Comparison of ENCODE assay signal across 17 cellular contexts in genomic region chr6:159108438-159108985, GRCh38.
DNase-seq lines count a peak whose midpoint lies in the region; ATAC-seq, FAIRE-seq and TF ChIP-seq lines count a peak whose summit lies in the region.
"Had no signal": no experiment of that assay in that cellular context is flagged by ENCODE, and none has a peak within 500 bp of the region (broad histone marks: within the 10 kb centered on the region; RNA-seq: fewer than 3 reads in every experiment).

No MANE protein-coding gene starts in this region.

- 28% methylated on average over 10 of the region's 10 CpGs for WGBS in K562 (ENCODE audit: insufficient coverage, low coverage, missing lambda C conversion rate)
- WGBS in right cardiac atrium, result 73% methylated on average over 10 of the region's 10 CpGs

- H3K36me3 Mint-ChIP-seq in activated CD4-positive, alpha-beta T cell treated with anti-CD3 and anti-CD28 coated beads, Interleukin-2, amount 10 ng/mL, durations not matched to agents 24 days and 14 days (ENCODE audit: low read depth), result no peaks in the 10 kb centered on the region
- no peaks in the 10 kb centered on the region for H3K36me3 Mint-ChIP-seq in natural killer cell treated with Interleukin-12 subunit alpha and Interleukin-12 subunit beta and Interleukin-15 and Interleukin-18, amount 100 ng/mL, for 72 hours

- DNase-seq in activated CD4-positive, alpha-beta T cell treated with anti-CD3 and anti-CD28 coated beads, Interleukin-2, amount 10 ng/mL, durations not matched to agents 24 days and 14 days, result no peak
- no peak for DNase-seq in activated CD4-positive, alpha-beta T cell treated with anti-CD3 and anti-CD28 coated beads, Interleukin-2, amount 50 U/mL, for 1 hour
- DNase-seq in K562 (ENCODE audit: extremely low read depth in 1 of 4, low spot score in 3 of 4) (no peak), right cardiac atrium (no peak)
- DNase-seq in natural killer cell treated with Interleukin-12 subunit alpha and Interleukin-12 subunit beta and Interleukin-15 and Interleukin-18, amount 100 ng/mL, for 72 hours (ENCODE audit: low spot score), result peak; percentile 15
- DNase-seq: GF-D8, HCEC 1CT, heart left ventricle, mucosa of descending colon had no signal

- H3K4me1 ChIP-seq in OCI-LY3 (ENCODE audit: low read length), result peaks cover 66% of the 10 kb centered on the region
- peaks cover 0 to 10% of the 10 kb centered on the region in 2 experiments; a peak in 3 of 5 replicates for H3K4me1 ChIP-seq in K562 (replicated peaks in 1 of 2; ENCODE audit: control insufficient read depth in 2 of 2, insufficient read depth in 2 of 2, low read length in 2 of 2)
- H3K4me1 ChIP-seq in right cardiac atrium (ENCODE audit: control insufficient read depth, insufficient read depth, low read length), result peaks cover 3% of the 10 kb centered on the region

- TF ChIP-seq CTCF in OCI-LY3 (IDR thresholded peaks at IDR 0.05; ENCODE audit: low read depth, low read length) (no peak), K562 (IDR thresholded peaks at IDR 0.05 in 2 of 3, conservative IDR thresholded peaks at IDR 0.05 in 1 of 3; ENCODE audit: insufficient read depth in 2 of 3, low read depth in 1 of 3, low read length in 3 of 3) (no peak)

- H3K9me1 ChIP-seq in K562 (ENCODE audit: control insufficient read depth, insufficient read depth, low read length), result no peaks in the 10 kb centered on the region

- H3K4me3 Mint-ChIP-seq in activated CD4-positive, alpha-beta T cell treated with anti-CD3 and anti-CD28 coated beads, Interleukin-2, amount 10 ng/mL, durations not matched to agents 24 days and 14 days, result peak overlapping the region; percentile 83
- peak overlapping the region; percentile 81 for H3K4me3 Mint-ChIP-seq in natural killer cell treated with Interleukin-12 subunit alpha and Interleukin-12 subunit beta and Interleukin-15 and Interleukin-18, amount 100 ng/mL, for 72 hours

- no TSS peak for BruUV-seq in K562 (replicated peaks; lab: Mats Ljungman, UMichigan)

- no peak for TF ChIP-seq RAD21 in K562 (CRISPR knock-in tag; conservative IDR thresholded peaks at IDR 0.05 in 1 of 2, IDR thresholded peaks at IDR 0.05 in 1 of 2)

- POLR2A ChIA-PET in K562 (lab: Yijun Ruan, JAX), result interaction anchor here (1.9 kb wide), 1 partner anchor 11 kb away, joined by 4 read pairs; no protein-coding TSS in a partner anchor

- H3K36me3 ChIP-seq in OCI-LY3 (replicated peaks; ENCODE audit: low read depth, low read length), result no peaks in the 10 kb centered on the region
- H3K36me3 ChIP-seq in K562 (ENCODE audit: control insufficient read depth, insufficient read depth, low read length), result no peaks in the 10 kb centered on the region
- H3K36me3 ChIP-seq: esophagus muscularis mucosa, heart left ventricle had no signal

- TF ChIP-seq EP300 in K562 (IDR thresholded peaks at IDR 0.05; ENCODE audit: low read length), result no peak

- H3K79me2 ChIP-seq in OCI-LY3 (ENCODE audit: low read length), result no peaks in the 10 kb centered on the region
- H3K79me2 ChIP-seq in K562 (ENCODE audit: control insufficient read depth, insufficient read depth, low read length), result no peaks in the 10 kb centered on the region

- ATAC-seq in K562, result no peak
- no peak for ATAC-seq in natural killer cell treated with Interleukin-12 subunit alpha and Interleukin-12 subunit beta and Interleukin-15 and Interleukin-18, amount 100 ng/mL, for 72 hours
- ATAC-seq in right cardiac atrium, result no peak
- no peak for ATAC-seq in GM18498 (IDR thresholded peaks at IDR 0.05; ENCODE audit: unreplicated experiment)
- ATAC-seq in GM21717 (IDR thresholded peaks at IDR 0.05; ENCODE audit: unreplicated experiment), result no peak
- ATAC-seq: heart left ventricle, mucosa of descending colon had no signal

- H3K9me3 ChIP-seq in OCI-LY3 (ENCODE audit: insufficient read depth, low read length), result no peaks in the 10 kb centered on the region; the same call in 1 of the 2 replicates
- no peaks in the 10 kb centered on the region for H3K9me3 ChIP-seq in K562 (replicated peaks; ENCODE audit: control insufficient read depth, insufficient read depth, low read depth, low read length)
- no peaks in the 10 kb centered on the region for H3K9me3 ChIP-seq in right cardiac atrium (ENCODE audit: control insufficient read depth, low read length)
- H3K9me3 ChIP-seq: esophagus muscularis mucosa, heart left ventricle, mucosa of descending colon had no signal

- H2AFZ ChIP-seq in OCI-LY3 (ENCODE audit: low read depth, low read length), result no peak overlapping the region
- H2AFZ ChIP-seq in K562 (ENCODE audit: low read depth, low read length), result no peak overlapping the region

- TF ChIP-seq POLR2A in K562 (conservative IDR thresholded peaks at IDR 0.05), result no peak

- intact Hi-C loops in activated CD4-positive, alpha-beta T cell treated with anti-CD3 and anti-CD28 coated beads, Interleukin-2, amount 10 ng/mL, durations not matched to agents 24 days and 14 days (cut with micrococcal nuclease), result loop anchor here (10.0 kb wide), 1 partner anchor 384 kb away; no protein-coding TSS in a partner anchor
- intact Hi-C loops in K562 (cut with micrococcal nuclease), result loop anchor here (10.0 kb wide), 1 partner anchor 304 kb away; no protein-coding TSS in a partner anchor
- intact Hi-C loops in right cardiac atrium (cut with DNase I), result loop anchor here in 2 of 4 donors (10.0 kb wide), 3 partner anchors 64 to 404 kb away; partner anchors contain the start of genes RSPH3 (in 1 of the 2) and TAGAP (in 1 of the 2)

- H3K27ac ChIP-seq in OCI-LY3 (ENCODE audit: low read length), result no peak overlapping the region
- H3K27ac ChIP-seq in K562 (ENCODE audit: extremely low read depth, low read depth, low read length), result no peak overlapping the region
- H3K27ac ChIP-seq in right cardiac atrium (ENCODE audit: low read length), result no peak overlapping the region
- H3K27ac ChIP-seq: esophagus muscularis mucosa, RWPE1 had no signal

- H3K4me3 ChIP-seq in OCI-LY3 (ENCODE audit: low read length) (peak overlapping the region; percentile 70), K562 (no peak overlapping the region), right cardiac atrium (ENCODE audit: low read length) (no peak overlapping the region)
- H3K4me3 ChIP-seq: esophagus muscularis mucosa, heart left ventricle, mucosa of descending colon, skin epidermis had no signal

- in situ Hi-C loops in K562 (cut with MboI), result loop anchor here (5.0 to 25.0 kb wide), 3 partner anchors 106 to 421 kb away; partner anchors contain the start of gene RSPH3

- H3K4me1 Mint-ChIP-seq in activated CD4-positive, alpha-beta T cell treated with anti-CD3 and anti-CD28 coated beads, Interleukin-2, amount 10 ng/mL, durations not matched to agents 24 days and 14 days, result peaks cover 56% of the 10 kb centered on the region
- peaks cover 55 to 64% of the 10 kb centered on the region in 2 donors for H3K4me1 Mint-ChIP-seq in natural killer cell treated with Interleukin-12 subunit alpha and Interleukin-12 subunit beta and Interleukin-15 and Interleukin-18, amount 100 ng/mL, for 72 hours (ENCODE audit: low read depth in 2 of 2)

- no peaks in the 10 kb centered on the region for H3K27me3 Mint-ChIP-seq in activated CD4-positive, alpha-beta T cell treated with anti-CD3 and anti-CD28 coated beads, Interleukin-2, amount 10 ng/mL, durations not matched to agents 24 days and 14 days
- H3K27me3 Mint-ChIP-seq in natural killer cell treated with Interleukin-12 subunit alpha and Interleukin-12 subunit beta and Interleukin-15 and Interleukin-18, amount 100 ng/mL, for 72 hours, result no peaks in the 10 kb centered on the region

- FAIRE-seq in K562 (lab: Jason Lieb, UNC), result no peak
- FAIRE-seq: astrocyte, keratinocyte had no signal

- H4K20me1 ChIP-seq in OCI-LY3 (ENCODE audit: insufficient read depth, low read length) (no peaks in the 10 kb centered on the region), K562 (replicated peaks; ENCODE audit: control insufficient read depth, insufficient read depth, low read length) (no peaks in the 10 kb centered on the region)

- H3K27ac Mint-ChIP-seq in activated CD4-positive, alpha-beta T cell treated with anti-CD3 and anti-CD28 coated beads, Interleukin-2, amount 10 ng/mL, durations not matched to agents 24 days and 14 days, result peak overlapping the region; percentile 89
- peak overlapping the region; percentile 78 to 89 for H3K27ac Mint-ChIP-seq in natural killer cell treated with Interleukin-12 subunit alpha and Interleukin-12 subunit beta and Interleukin-15 and Interleukin-18, amount 100 ng/mL, for 72 hours

- CTCF ChIA-PET in K562 (lab: Yijun Ruan, JAX; ENCODE audit: low intra/inter-chr PET ratio), result no interaction called here

- H3K9me3 Mint-ChIP-seq in activated CD4-positive, alpha-beta T cell treated with anti-CD3 and anti-CD28 coated beads, Interleukin-2, amount 10 ng/mL, durations not matched to agents 24 days and 14 days, result no peaks in the 10 kb centered on the region
- no peaks in the 10 kb centered on the region for H3K9me3 Mint-ChIP-seq in natural killer cell treated with Interleukin-12 subunit alpha and Interleukin-12 subunit beta and Interleukin-15 and Interleukin-18, amount 100 ng/mL, for 72 hours

- H3K27me3 ChIP-seq in OCI-LY3 (ENCODE audit: low read depth, low read length) (no peaks in the 10 kb centered on the region), K562 (ENCODE audit: control insufficient read depth in 2 of 2, insufficient read depth in 2 of 2, low read length in 2 of 2) (peaks cover 8 to 28% of the 10 kb centered on the region in 2 experiments), right cardiac atrium (ENCODE audit: control insufficient read depth, insufficient read depth) (no peaks in the 10 kb centered on the region)

- H3K9ac ChIP-seq in OCI-LY3 (ENCODE audit: low read length), result peak overlapping the region; percentile 65
- H3K9ac ChIP-seq in K562 (ENCODE audit: insufficient read depth in 1 of 2, low read depth in 2 of 2, low read length in 2 of 2), result no peak overlapping the region

- peak overlapping the region; percentile 93 for H3K4me2 ChIP-seq in OCI-LY3 (ENCODE audit: low read length)
- no peak overlapping the region for H3K4me2 ChIP-seq in K562 (ENCODE audit: insufficient read depth, low read length)

TF ChIP-seq in K562, 482 proteins besides CTCF, POLR2A, EP300 and RAD21 (continues in another document):
- TF ChIP-seq ATF3 (IDR thresholded peaks at IDR 0.05) (peak; percentile 50; the same call in 1 of the 2 replicates), ATF3 (CRISPR knock-in tag; conservative IDR thresholded peaks at IDR 0.05) (no peak), HIVEP1 (CRISPR knock-in tag; IDR thresholded peaks at IDR 0.05) (no peak)
